Comparison of ENCODE assay signal across 1 cellular context in the genomic region with DNA sequence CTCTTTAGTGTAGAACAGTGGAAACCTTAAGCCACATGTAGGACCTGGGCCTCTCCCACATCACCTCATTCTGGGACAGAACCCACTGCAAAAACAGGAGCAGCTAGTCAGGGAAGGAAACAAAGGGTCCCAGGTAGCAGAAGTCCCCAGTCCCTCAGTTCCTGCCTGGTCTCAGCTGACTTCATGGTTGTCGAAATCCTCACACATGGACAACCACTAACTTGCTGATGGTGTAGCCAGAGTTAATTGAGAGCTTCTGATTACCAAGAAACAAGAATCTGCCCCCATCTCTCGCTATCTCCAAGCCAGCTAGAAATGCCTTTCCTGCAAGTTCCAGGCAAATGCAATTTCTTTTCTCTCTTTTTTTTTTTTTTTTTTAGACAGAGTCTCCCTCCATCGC.
TF ChIP-seq lines count a peak whose summit lies in the region.

No MANE protein-coding gene starts in this region.

TF ChIP-seq in WTC11, 78 proteins besides CTCF, POLR2A, EP300 and RAD21 (continued from another document):
- TF ChIP-seq, protein P1, sequence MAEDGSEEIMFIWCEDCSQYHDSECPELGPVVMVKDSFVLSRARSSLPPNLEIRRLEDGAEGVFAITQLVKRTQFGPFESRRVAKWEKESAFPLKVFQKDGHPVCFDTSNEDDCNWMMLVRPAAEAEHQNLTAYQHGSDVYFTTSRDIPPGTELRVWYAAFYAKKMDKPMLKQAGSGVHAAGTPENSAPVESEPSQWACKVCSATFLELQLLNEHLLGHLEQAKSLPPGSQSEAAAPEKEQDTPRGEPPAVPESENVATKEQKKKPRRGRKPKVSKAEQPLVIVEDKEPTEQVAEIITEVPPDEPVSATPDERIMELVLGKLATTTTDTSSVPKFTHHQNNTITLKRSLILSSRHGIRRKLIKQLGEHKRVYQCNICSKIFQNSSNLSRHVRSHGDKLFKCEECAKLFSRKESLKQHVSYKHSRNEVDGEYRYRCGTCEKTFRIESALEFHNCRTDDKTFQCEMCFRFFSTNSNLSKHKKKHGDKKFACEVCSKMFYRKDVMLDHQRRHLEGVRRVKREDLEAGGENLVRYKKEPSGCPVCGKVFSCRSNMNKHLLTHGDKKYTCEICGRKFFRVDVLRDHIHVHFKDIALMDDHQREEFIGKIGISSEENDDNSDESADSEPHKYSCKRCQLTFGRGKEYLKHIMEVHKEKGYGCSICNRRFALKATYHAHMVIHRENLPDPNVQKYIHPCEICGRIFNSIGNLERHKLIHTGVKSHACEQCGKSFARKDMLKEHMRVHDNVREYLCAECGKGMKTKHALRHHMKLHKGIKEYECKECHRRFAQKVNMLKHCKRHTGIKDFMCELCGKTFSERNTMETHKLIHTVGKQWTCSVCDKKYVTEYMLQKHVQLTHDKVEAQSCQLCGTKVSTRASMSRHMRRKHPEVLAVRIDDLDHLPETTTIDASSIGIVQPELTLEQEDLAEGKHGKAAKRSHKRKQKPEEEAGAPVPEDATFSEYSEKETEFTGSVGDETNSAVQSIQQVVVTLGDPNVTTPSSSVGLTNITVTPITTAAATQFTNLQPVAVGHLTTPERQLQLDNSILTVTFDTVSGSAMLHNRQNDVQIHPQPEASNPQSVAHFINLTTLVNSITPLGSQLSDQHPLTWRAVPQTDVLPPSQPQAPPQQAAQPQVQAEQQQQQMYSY (CRISPR knock-in tag; IDR thresholded peaks at IDR 0.05): no peak
- TF ChIP-seq, protein P2, sequence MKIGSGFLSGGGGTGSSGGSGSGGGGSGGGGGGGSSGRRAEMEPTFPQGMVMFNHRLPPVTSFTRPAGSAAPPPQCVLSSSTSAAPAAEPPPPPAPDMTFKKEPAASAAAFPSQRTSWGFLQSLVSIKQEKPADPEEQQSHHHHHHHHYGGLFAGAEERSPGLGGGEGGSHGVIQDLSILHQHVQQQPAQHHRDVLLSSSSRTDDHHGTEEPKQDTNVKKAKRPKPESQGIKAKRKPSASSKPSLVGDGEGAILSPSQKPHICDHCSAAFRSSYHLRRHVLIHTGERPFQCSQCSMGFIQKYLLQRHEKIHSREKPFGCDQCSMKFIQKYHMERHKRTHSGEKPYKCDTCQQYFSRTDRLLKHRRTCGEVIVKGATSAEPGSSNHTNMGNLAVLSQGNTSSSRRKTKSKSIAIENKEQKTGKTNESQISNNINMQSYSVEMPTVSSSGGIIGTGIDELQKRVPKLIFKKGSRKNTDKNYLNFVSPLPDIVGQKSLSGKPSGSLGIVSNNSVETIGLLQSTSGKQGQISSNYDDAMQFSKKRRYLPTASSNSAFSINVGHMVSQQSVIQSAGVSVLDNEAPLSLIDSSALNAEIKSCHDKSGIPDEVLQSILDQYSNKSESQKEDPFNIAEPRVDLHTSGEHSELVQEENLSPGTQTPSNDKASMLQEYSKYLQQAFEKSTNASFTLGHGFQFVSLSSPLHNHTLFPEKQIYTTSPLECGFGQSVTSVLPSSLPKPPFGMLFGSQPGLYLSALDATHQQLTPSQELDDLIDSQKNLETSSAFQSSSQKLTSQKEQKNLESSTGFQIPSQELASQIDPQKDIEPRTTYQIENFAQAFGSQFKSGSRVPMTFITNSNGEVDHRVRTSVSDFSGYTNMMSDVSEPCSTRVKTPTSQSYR (CRISPR knock-in tag; IDR thresholded peaks at IDR 0.05): no peak
- TF ChIP-seq FOXK1 (CRISPR knock-in tag; IDR thresholded peaks at IDR 0.05): no peak
- TF ChIP-seq ZNF263 (CRISPR knock-in tag; IDR thresholded peaks at IDR 0.05; ENCODE audit: low read depth): no peak
- TF ChIP-seq, protein P3, sequence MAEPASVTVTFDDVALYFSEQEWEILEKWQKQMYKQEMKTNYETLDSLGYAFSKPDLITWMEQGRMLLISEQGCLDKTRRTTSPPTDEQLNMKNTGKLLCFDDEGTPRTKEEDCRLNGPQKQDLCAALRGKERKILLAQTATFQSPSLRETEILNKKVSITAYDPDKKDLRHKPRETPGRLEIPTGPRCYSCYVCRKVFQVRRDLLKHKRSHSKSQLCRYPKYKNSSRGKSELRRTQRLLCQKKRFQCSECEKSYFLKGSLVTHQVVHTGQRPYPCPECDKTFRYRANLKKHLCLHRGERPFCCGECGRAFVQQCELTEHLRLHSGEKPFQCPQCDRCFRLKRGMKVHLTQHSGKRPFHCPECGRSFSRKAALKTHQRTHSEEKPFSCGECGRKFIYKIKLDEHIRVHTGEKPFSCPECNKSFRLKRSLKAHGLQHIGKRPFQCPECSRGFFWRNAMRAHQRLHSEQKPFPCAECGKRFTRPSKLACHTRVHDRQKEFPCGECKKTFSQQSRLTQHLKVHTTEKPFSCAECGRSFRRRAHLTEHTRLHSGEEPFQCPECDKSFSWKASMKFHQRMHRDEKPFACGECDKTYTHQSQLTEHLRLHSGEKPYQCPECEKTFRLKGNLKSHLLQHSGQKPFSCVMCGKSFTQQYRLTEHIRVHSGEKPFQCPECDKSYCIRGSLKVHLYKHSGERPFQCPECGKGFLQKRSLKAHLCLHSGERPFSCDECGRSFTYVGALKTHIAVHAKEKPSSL (CRISPR knock-in tag; conservative IDR thresholded peaks at IDR 0.05): no peak
- TF ChIP-seq ATF1 (CRISPR knock-in tag; IDR thresholded peaks at IDR 0.05): no peak
- no peak for TF ChIP-seq JAZF1 (CRISPR knock-in tag; IDR thresholded peaks at IDR 0.05)
- no peak for TF ChIP-seq NR3C1 (CRISPR knock-in tag; conservative IDR thresholded peaks at IDR 0.05; ENCODE audit: low read depth)
- TF ChIP-seq MXD4 (CRISPR knock-in tag; IDR thresholded peaks at IDR 0.05; ENCODE audit: borderline replicate concordance): no peak
TF ChIP-seq in WTC11: peak in this region for 0.
